In genomic region chr20:8213270-8213669, GRCh38 we compare ENCODE assay signal across 18 cellular contexts.
DNase-seq lines count a peak whose midpoint lies in the region; ATAC-seq and TF ChIP-seq lines count a peak whose summit lies in the region.
"Had no signal": no experiment of that assay in that cellular context is flagged by ENCODE, and none has a peak within 500 bp of the region (broad histone marks: within the 10 kb centered on the region; RNA-seq: fewer than 3 reads in every experiment).

No MANE protein-coding gene starts in this region.

- TF ChIP-seq CTCF in left ventricle myocardium inferior (IDR thresholded peaks at IDR 0.05; ENCODE audit: borderline replicate concordance) (no peak), OCI-LY1 (IDR thresholded peaks at IDR 0.05; ENCODE audit: low read length) (no peak), upper lobe of right lung (IDR thresholded peaks at IDR 0.05) (no peak)

- H3K9me2 ChIP-seq in OCI-LY1 (ENCODE audit: low read depth, low read length) = no peaks in the 10 kb centered on the region

- no peaks in the 10 kb centered on the region for H3K79me2 ChIP-seq in OCI-LY1 (ENCODE audit: insufficient read depth, low read length)

- H3K27ac ChIP-seq in left ventricle myocardium inferior (replicated peaks) (peak overlapping the region; percentile 76), OCI-LY1 (ENCODE audit: low read depth, low read length, poor library complexity, severe bottlenecking) (peak overlapping the region; percentile 84), upper lobe of right lung (no peak overlapping the region)

- H3K4me1 ChIP-seq in left ventricle myocardium inferior (peaks cover 39% of the 10 kb centered on the region), OCI-LY1 (ENCODE audit: insufficient read depth, low read length, severe bottlenecking) (peaks cover 59% of the 10 kb centered on the region), upper lobe of right lung (no peaks in the 10 kb centered on the region)

- intact Hi-C loops in left ventricle myocardium inferior (cut with micrococcal nuclease) = no loop called here
- intact Hi-C loops in left cardiac atrium (cut with DNase I) = no loop called here
- intact Hi-C loops in upper lobe of right lung (cut with DNase I) = no loop called here

- no peak overlapping the region; the same call in 1 of the 2 replicates for H3K9ac ChIP-seq in OCI-LY1 (ENCODE audit: low read length)

- H3K36me3 ChIP-seq in left ventricle myocardium inferior (no peaks in the 10 kb centered on the region), OCI-LY1 (ENCODE audit: insufficient read depth, low read length) (no peaks in the 10 kb centered on the region), upper lobe of right lung (no peaks in the 10 kb centered on the region)
- H3K36me3 ChIP-seq: lower lobe of right lung had no signal

- H3F3A ChIP-seq in OCI-LY1 (ENCODE audit: insufficient read depth, low read length) = no peaks in the 10 kb centered on the region

- H3K27me3 ChIP-seq in left ventricle myocardium inferior (ENCODE audit: low read depth) (no peaks in the 10 kb centered on the region), OCI-LY1 (ENCODE audit: insufficient read depth, low read length) (no peaks in the 10 kb centered on the region), upper lobe of right lung (no peaks in the 10 kb centered on the region)

- H2AFZ ChIP-seq in OCI-LY1 (ENCODE audit: low read length) = no peak overlapping the region

- DNase-seq in left ventricle myocardium inferior (no peak), left cardiac atrium (no peak), iPS DF 4.7 (ENCODE audit: extremely low read depth, low spot score) (peak; percentile 5), upper lobe of right lung (no peak)
- DNase-seq: activated CD8-positive, alpha-beta memory T cell treated with anti-CD3 and anti-CD28 coated beads for 24 hours; effector memory CD4-positive, alpha-beta T cell; Kasumi-1; lower lobe of right lung; NCI-H1436; NCI-H226; retina; Right ventricle myocardium superior; stimulated activated CD4-positive, alpha-beta T cell treated with anti-CD3 and anti-CD28 coated beads, Interleukin-1b, Interleukin-23, amount 100 ng/mL, for 48 hours; trophoblast cell had no signal

- ATAC-seq in left cardiac atrium = no peak
- no peak for ATAC-seq in GM21367 (IDR thresholded peaks at IDR 0.05; ENCODE audit: unreplicated experiment)
- no peak for ATAC-seq in GM18867 (IDR thresholded peaks at IDR 0.05; ENCODE audit: unreplicated experiment)
- ATAC-seq in upper lobe of right lung = no peak
- ATAC-seq in GM18861 (IDR thresholded peaks at IDR 0.05; ENCODE audit: unreplicated experiment) = no peak
- ATAC-seq: lower lobe of right lung had no signal

- H3K9me3 ChIP-seq in left ventricle myocardium inferior (replicated peaks) (no peaks in the 10 kb centered on the region), OCI-LY1 (ENCODE audit: low read length) (no peaks in the 10 kb centered on the region), upper lobe of right lung (no peaks in the 10 kb centered on the region)
- H3K9me3 ChIP-seq: lower lobe of right lung had no signal

- peak overlapping the region; percentile 74 for H3K4me2 ChIP-seq in OCI-LY1 (ENCODE audit: low read length)

- no peaks in the 10 kb centered on the region for H4K20me1 ChIP-seq in OCI-LY1 (ENCODE audit: insufficient read depth, low read length)

- no peak overlapping the region for H3K4me3 ChIP-seq in left ventricle myocardium inferior
- peak overlapping the region; percentile 42 for H3K4me3 ChIP-seq in OCI-LY1 (ENCODE audit: low read depth, low read length, poor library complexity, severe bottlenecking)
- no peak overlapping the region for H3K4me3 ChIP-seq in upper lobe of right lung
